ENCODE assay signal across 26 cellular contexts in genomic region chr12:9079883-9080673, GRCh38. TPM values are rescaled to one million over a fixed set of nuclear protein-coding genes. Genes with fewer than 3 reads are reported as not detected.
"Had no signal": no experiment of that assay in that cellular context is flagged by ENCODE, and none has a peak within 500 bp of the region (broad histone marks: within the 10 kb centered on the region; RNA-seq: fewer than 3 reads in every experiment).

No MANE protein-coding gene starts in this region.

- H3K36me3 Mint-ChIP-seq: stimulated activated effector memory CD8-positive, alpha-beta T cell treated with anti-CD3 and anti-CD28 coated beads, Interleukin-12 subunit alpha, Interleukin-12 subunit beta, amount 100 ng/mL, for 72 hours had no signal

- H3K4me1 Mint-ChIP-seq: mesothelial cell of epicardium, nephron progenitor cell had no signal

- H3K27ac ChIP-seq: hepatocyte, left ventricle myocardium inferior, ovary, sigmoid colon, spleen, suprapubic skin, thoracic aorta, tibial artery, upper lobe of right lung had no signal

- H3K27me3 Mint-ChIP-seq: progenitor cell of endocrine pancreas; stimulated activated naive CD8-positive, alpha-beta T cell treated with anti-CD3 and anti-CD28 coated beads, Interleukin-15, Interleukin-2, amounts not matched to agents 100 ng/mL and 50 ng/mL, for 24 hours had no signal

- H3K27me3 ChIP-seq: hepatocyte, ovary, sigmoid colon, spleen, suprapubic skin, tibial artery, upper lobe of right lung had no signal

- H3K27ac Mint-ChIP-seq: mesothelial cell of epicardium; naive B cell; nephron progenitor cell; progenitor cell of endocrine pancreas; stimulated activated effector memory CD8-positive, alpha-beta T cell treated with anti-CD3 and anti-CD28 coated beads, Interleukin-12 subunit alpha, Interleukin-12 subunit beta, amount 100 ng/mL, for 72 hours; stimulated activated naive CD8-positive, alpha-beta T cell treated with anti-CD3 and anti-CD28 coated beads, Interleukin-15, Interleukin-2, amounts not matched to agents 100 ng/mL and 50 ng/mL, for 24 hours had no signal

- DNase-seq: islet precursor cell; left ventricle myocardium inferior; mesendoderm; naive B cell; natural killer cell; nephron progenitor cell; ovary; retina; right cardiac atrium; sigmoid colon; small intestine; spleen; stimulated activated CD4-positive, alpha-beta T cell treated with anti-CD3 and anti-CD28 coated beads, Interleukin-4, amount 100 ng/mL, for 24 hours; stimulated activated naive CD4-positive, alpha-beta T cell; tibial artery; trophoblast cell; upper lobe of right lung had no signal

- H3K36me3 ChIP-seq: ovary had no signal

- H3K4me3 ChIP-seq: hepatocyte, left ventricle myocardium inferior, lung, ovary, sigmoid colon, spleen, suprapubic skin, thoracic aorta, tibial artery, upper lobe of right lung had no signal

- H3K4me3 Mint-ChIP-seq: mesothelial cell of epicardium; naive B cell; natural killer cell; nephron progenitor cell; stimulated activated effector memory CD8-positive, alpha-beta T cell treated with anti-CD3 and anti-CD28 coated beads, Interleukin-12 subunit alpha, Interleukin-12 subunit beta, amount 100 ng/mL, for 72 hours; stimulated activated naive CD8-positive, alpha-beta T cell treated with anti-CD3 and anti-CD28 coated beads, Interleukin-15, Interleukin-2, amounts not matched to agents 100 ng/mL and 50 ng/mL, for 24 hours had no signal

RNA-seq across cellular contexts. Expression of gene A2M, which starts 35.6 kb away (rescaled TPM):
- total RNA-seq: mononuclear cell had no signal
